8 cellular contexts compared by ENCODE assay signal in the genomic region with DNA sequence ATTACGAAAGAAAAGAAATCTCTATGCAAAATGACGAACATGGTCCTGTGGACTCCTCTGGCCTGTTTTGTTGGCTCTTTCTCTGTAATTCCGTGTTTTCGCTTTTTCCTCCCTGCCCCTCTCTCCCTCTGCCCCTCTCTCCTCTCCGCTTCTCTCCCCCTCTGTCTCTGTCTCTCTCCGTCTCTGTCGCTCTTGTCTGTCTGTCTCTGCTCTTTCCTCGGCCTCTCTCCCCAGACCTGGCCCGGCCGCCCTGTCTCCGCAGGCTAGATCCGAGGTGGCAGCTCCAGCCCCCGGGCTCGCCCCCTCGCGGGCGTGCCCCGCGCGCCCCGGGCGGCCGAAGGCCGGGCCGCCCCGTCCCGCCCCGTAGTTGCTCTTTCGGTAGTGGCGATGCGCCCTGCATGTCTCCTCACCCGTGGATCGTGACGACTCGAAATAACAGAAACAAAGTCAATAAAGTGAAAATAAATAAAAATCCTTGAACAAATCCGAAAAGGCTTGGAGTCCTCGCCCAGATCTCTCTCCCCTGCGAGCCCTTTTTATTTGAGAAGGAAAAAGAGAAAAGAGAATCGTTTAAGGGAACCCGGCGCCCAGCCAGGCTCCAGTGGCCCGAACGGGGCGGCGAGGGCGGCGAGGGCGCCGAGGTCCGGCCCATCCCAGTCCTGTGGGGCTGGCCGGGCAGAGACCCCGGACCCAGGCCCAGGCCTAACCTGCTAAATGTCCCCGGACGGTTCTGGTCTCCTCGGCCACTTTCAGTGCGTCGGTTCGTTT.
DNase-seq lines count a peak whose midpoint lies in the region; ATAC-seq, FAIRE-seq and TF ChIP-seq lines count a peak whose summit lies in the region.

No MANE protein-coding gene starts in this region.

- no peak overlapping the region for H3K27ac ChIP-seq in CD4-positive, alpha-beta memory T cell (ENCODE audit: low read depth, low read length)
- H3K27ac ChIP-seq in endothelial cell of umbilical vein (ENCODE audit: insufficient read depth, low read depth, low read length) (no peak overlapping the region), ovary (no peak overlapping the region)

- peaks cover 0 to 2% (median 0%) of the 10 kb centered on the region in 8 donors for H3K9me3 Mint-ChIP-seq in CD4-positive, alpha-beta memory T cell

- peaks cover 51% of the 10 kb centered on the region for H3K27me3 ChIP-seq in CD4-positive, alpha-beta memory T cell (ENCODE audit: insufficient read depth, low read length)
- H3K27me3 ChIP-seq in MG63 (peaks cover 60% of the 10 kb centered on the region), endothelial cell of umbilical vein (ENCODE audit: control insufficient read depth in 2 of 2, insufficient read depth in 2 of 2, low read length in 2 of 2) (peaks cover 71 to 81% of the 10 kb centered on the region in 2 experiments), ovary (no peaks in the 10 kb centered on the region)

- no peaks in the 10 kb centered on the region for H3K79me2 ChIP-seq in endothelial cell of umbilical vein (ENCODE audit: control insufficient read depth, insufficient read depth, low read length)

- TF ChIP-seq CTCF in endothelial cell of umbilical vein (IDR thresholded peaks at IDR 0.05; ENCODE audit: extremely low read depth in 1 of 2, insufficient read depth in 1 of 2, low read depth in 1 of 2, low read length in 2 of 2) = no peak
- TF ChIP-seq CTCF in ovary (IDR thresholded peaks at IDR 0.05) = no peak
- TF ChIP-seq CTCF in omental fat pad (IDR thresholded peaks at IDR 0.05) = no peak

- TF ChIP-seq EP300 in ovary (IDR thresholded peaks at IDR 0.05) = no peak

- H3K4me3 ChIP-seq in CD4-positive, alpha-beta memory T cell (ENCODE audit: low read length in 2 of 2) = no peak overlapping the region
- H3K4me3 ChIP-seq in MG63 (peak overlapping the region; percentile 20; the same call in 1 of the 2 replicates), endothelial cell of umbilical vein (replicated peaks in 1 of 3; ENCODE audit: insufficient read depth in 1 of 3, low read depth in 1 of 3, low read length in 3 of 3) (no peak overlapping the region), ovary (peak overlapping the region; percentile 24)

- intact Hi-C loops in CD4-positive, alpha-beta memory T cell (cut with micrococcal nuclease) = no loop called here
- intact Hi-C loops in endothelial cell of umbilical vein (cut with micrococcal nuclease) (loop anchor here (5.0 kb wide), 1 partner anchor 43 kb away; no protein-coding TSS in a partner anchor), ovary (cut with DNase I) (no loop called here)

- no peaks in the 10 kb centered on the region for H3K36me3 Mint-ChIP-seq in CD4-positive, alpha-beta memory T cell

- H2AFZ ChIP-seq in endothelial cell of umbilical vein (ENCODE audit: low read depth, low read length) = peak overlapping the region; percentile 45

- 5 to 6% (median 5%) methylated on average over 57 to 58 of the region's 58 CpGs for WGBS in ovary, 3 donors

- CTCF ChIA-PET in CD4-positive, alpha-beta memory T cell (lab: Charles Lee; ENCODE audit: partially characterized antibody) = no interaction called here
- CTCF ChIA-PET in endothelial cell of umbilical vein (lab: Charles Lee) = no interaction called here

- peak in 1 of 5 donors; percentile 8 for DNase-seq in CD4-positive, alpha-beta memory T cell
- DNase-seq in MG63 (no peak), endothelial cell of umbilical vein (ENCODE audit: low read depth, low spot score) (no peak), ovary (no peak), hypothalamus (lab: John Stamatoyannopoulos, UW) (no peak), omental fat pad (ENCODE audit: low spot score) (no peak), NCI-H446 (lab: John Stamatoyannopoulos, UW) (no peak)

- no peak overlapping the region for H3K9ac ChIP-seq in endothelial cell of umbilical vein (replicated peaks; ENCODE audit: extremely low read depth, insufficient read depth, low read length)

- no peaks in the 10 kb centered on the region for H3K9me3 ChIP-seq in CD4-positive, alpha-beta memory T cell (ENCODE audit: control insufficient read depth in 1 of 2, low read length in 2 of 2)
- no peaks in the 10 kb centered on the region for H3K9me3 ChIP-seq in MG63
- H3K9me3 ChIP-seq in endothelial cell of umbilical vein (replicated peaks; ENCODE audit: control insufficient read depth, insufficient read depth, low read length) = no peaks in the 10 kb centered on the region
- no peaks in the 10 kb centered on the region for H3K9me3 ChIP-seq in ovary

- no peaks in the 10 kb centered on the region for H3K9me1 ChIP-seq in endothelial cell of umbilical vein (replicated peaks; ENCODE audit: control insufficient read depth, extremely low read depth, insufficient read depth, low read length)

- no peaks in the 10 kb centered on the region for H3K36me3 ChIP-seq in CD4-positive, alpha-beta memory T cell (ENCODE audit: insufficient read depth, low read length)
- H3K36me3 ChIP-seq in MG63 (no peaks in the 10 kb centered on the region), endothelial cell of umbilical vein (ENCODE audit: control insufficient read depth in 2 of 2, extremely low read depth in 1 of 2, insufficient read depth in 2 of 2, low read length in 2 of 2) (no peaks in the 10 kb centered on the region), ovary (no peaks in the 10 kb centered on the region)

- peaks cover 29% of the 10 kb centered on the region for H3K4me1 ChIP-seq in CD4-positive, alpha-beta memory T cell (ENCODE audit: insufficient read depth, low read length)
- H3K4me1 ChIP-seq in endothelial cell of umbilical vein (ENCODE audit: control insufficient read depth, extremely low read depth, insufficient read depth, low read length) (peaks cover 4% of the 10 kb centered on the region), ovary (ENCODE audit: insufficient read depth) (peaks cover 10% of the 10 kb centered on the region)

- peak overlapping the region; percentile 83 to 94 (median 88) for H3K4me3 Mint-ChIP-seq in CD4-positive, alpha-beta memory T cell

- BruUV-seq in endothelial cell of umbilical vein (replicated peaks; lab: Mats Ljungman, UMichigan) = no TSS peak

- no peaks in the 10 kb centered on the region for H4K20me1 ChIP-seq in endothelial cell of umbilical vein (replicated peaks; ENCODE audit: control insufficient read depth, extremely low read depth, insufficient read depth, low read length)

- H3K4me1 Mint-ChIP-seq in CD4-positive, alpha-beta memory T cell = peaks cover 14 to 48% (median 24%) of the 10 kb centered on the region in 4 donors

- no peak for FAIRE-seq in endothelial cell of umbilical vein (lab: Jason Lieb, UNC)

- H3K27ac Mint-ChIP-seq in CD4-positive, alpha-beta memory T cell = peak overlapping the region in 2 of 7 donors; percentile 36 to 78

- POLR2A ChIA-PET in CD4-positive, alpha-beta memory T cell (lab: Charles Lee; ENCODE audit: partially characterized antibody) = no interaction called here
- POLR2A ChIA-PET in endothelial cell of umbilical vein (lab: Charles Lee) = no interaction called here

- dilution Hi-C loops in endothelial cell of umbilical vein (cut with MboI; ENCODE audit: extremely low pct_ligation_motif_present, low sequenced_read_pairs) = no loop called here

- H3K4me2 ChIP-seq in endothelial cell of umbilical vein (ENCODE audit: insufficient read depth, low read length) = no peak overlapping the region

- ATAC-seq in HG03175 (IDR thresholded peaks at IDR 0.05; ENCODE audit: unreplicated experiment) = no peak
- no peak for ATAC-seq in omental fat pad (ENCODE audit: low FRiP score)

- H3K27me3 Mint-ChIP-seq in CD4-positive, alpha-beta memory T cell = peaks cover 59 to 74% of the 10 kb centered on the region in 2 donors

- TF ChIP-seq POLR2A in endothelial cell of umbilical vein (IDR thresholded peaks at IDR 0.05; ENCODE audit: low read depth, low read length) = no peak
- no peak for TF ChIP-seq POLR2A in ovary (IDR thresholded peaks at IDR 0.05)

TF ChIP-seq in endothelial cell of umbilical vein, 7 proteins besides CTCF, POLR2A, EP300 and RAD21:
- TF ChIP-seq GATA2 (IDR thresholded peaks at IDR 0.05; ENCODE audit: insufficient read depth, insufficient read length, low read depth, low read length) = no peak
- TF ChIP-seq EZH2 (IDR thresholded peaks at IDR 0.05; ENCODE audit: borderline replicate concordance, low read depth, low read length, severe bottlenecking) = peak; percentile 91

Comparison
In these comparisons a context has a peak if more than half of its experiments do, and no peak if none do; other contexts are left out.
1. H3K4me3 ChIP-seq: peak in MG63 (single experiment) and ovary (single experiment); none in CD4-positive, alpha-beta memory T cell (0 of 2) and endothelial cell of umbilical vein (0 of 3).